In genomic region chr19:45931055-45931454, GRCh38 we compare ENCODE assay signal across 23 cellular contexts. TPM values are rescaled to one million over a fixed set of nuclear protein-coding genes. Genes with fewer than 3 reads are reported as not detected.
"Had no signal": no experiment of that assay in that cellular context is flagged by ENCODE, and none has a peak within 500 bp of the region (broad histone marks: within the 10 kb centered on the region; RNA-seq: fewer than 3 reads in every experiment).

No MANE protein-coding gene starts in this region.

- H3K4me2 ChIP-seq: hepatocyte had no signal

- H3K36me3 Mint-ChIP-seq: activated naive CD4-positive, alpha-beta T cell treated with anti-CD3 and anti-CD28 coated beads, Interleukin-2, amount 50 U/mL, for 24 hours; naive thymus-derived CD8-positive, alpha-beta T cell; WTC11 had no signal

- H3K27ac ChIP-seq: adrenal gland, colonic mucosa, hepatocyte, transverse colon, vagina had no signal

- H3K9me3 Mint-ChIP-seq: activated CD4-positive, alpha-beta memory T cell treated with anti-CD3 and anti-CD28 coated beads, Interleukin-2, amount 10 ng/mL, durations not matched to agents 7 days and 5 days; activated naive CD4-positive, alpha-beta T cell treated with anti-CD3 and anti-CD28 coated beads, Interleukin-2, amount 50 U/mL, for 24 hours; activated T-cell treated with anti-CD3 and anti-CD28 coated beads, Interleukin-2, amount 50 U/mL, for 4 hours; naive thymus-derived CD8-positive, alpha-beta T cell; WTC11 had no signal

- H3K9me3 ChIP-seq: adrenal gland, colonic mucosa, transverse colon, vagina had no signal

- H3K27me3 ChIP-seq: adrenal gland, colonic mucosa, vagina had no signal

- H3K4me3 Mint-ChIP-seq: activated CD4-positive, alpha-beta memory T cell treated with anti-CD3 and anti-CD28 coated beads, Interleukin-2, amount 10 ng/mL, durations not matched to agents 7 days and 5 days; activated naive CD4-positive, alpha-beta T cell treated with anti-CD3 and anti-CD28 coated beads, Interleukin-2, amount 50 U/mL, for 24 hours; activated T-cell treated with anti-CD3 and anti-CD28 coated beads, Interleukin-2, amount 50 U/mL, for 4 hours; naive thymus-derived CD8-positive, alpha-beta T cell; WTC11 had no signal

- H2AFZ ChIP-seq: hepatocyte had no signal

- H3K4me3 ChIP-seq: adrenal gland, colonic mucosa, hepatocyte, transverse colon, vagina had no signal

- H3K36me3 ChIP-seq: adrenal gland, colonic mucosa, transverse colon, vagina had no signal

- H3K4me1 ChIP-seq: colonic mucosa had no signal

- H3K79me2 ChIP-seq: hepatocyte had no signal

- DNase-seq: activated CD4-positive, alpha-beta memory T cell treated with anti-CD3 and anti-CD28 coated beads, Interleukin-2, amount 10 ng/mL, durations not matched to agents 7 days and 5 days; activated CD4-positive, alpha-beta T cell treated with anti-CD3 and anti-CD28 coated beads for 4 hours; activated effector memory CD4-positive, alpha-beta T cell treated with anti-CD3 and anti-CD28 coated beads, Interleukin-2, amount 50 U/mL, for 16 hours; activated T-cell treated with anti-CD3 and anti-CD28 coated beads, Interleukin-2, amount 50 U/mL, for 4 hours; adrenal gland; colonic mucosa; effector CD4-positive, alpha-beta T cell; islet precursor cell; naive thymus-derived CD8-positive, alpha-beta T cell; nucleus accumbens; stimulated activated CD4-positive, alpha-beta T cell treated with anti-CD3 and anti-CD28 coated beads, Interleukin-15, amount 100 ng/mL, for 24 hours; stimulated activated CD4-positive, alpha-beta T cell treated with anti-CD3 and anti-CD28 coated beads, Interleukin-4, amount 100 ng/mL, for 24 hours; stimulated activated naive CD4-positive, alpha-beta T cell; T-helper 2 cell; transverse colon had no signal

- H3K27ac Mint-ChIP-seq: activated CD4-positive, alpha-beta memory T cell treated with anti-CD3 and anti-CD28 coated beads, Interleukin-2, amount 10 ng/mL, durations not matched to agents 7 days and 5 days; activated naive CD4-positive, alpha-beta T cell treated with anti-CD3 and anti-CD28 coated beads, Interleukin-2, amount 50 U/mL, for 24 hours; WTC11 had no signal

RNA-seq across cellular contexts. Expression of gene NANOS2, which starts 16.5 kb away (rescaled TPM):
- total RNA-seq: activated CD4-positive, alpha-beta memory T cell treated with anti-CD3 and anti-CD28 coated beads, Interleukin-2, amount 10 ng/mL, durations not matched to agents 7 days and 5 days; activated T-cell treated with anti-CD3 and anti-CD28 coated beads, Interleukin-2, amount 50 U/mL, for 4 hours; adrenal gland; cardiac septum; colonic mucosa; hepatocyte; left lobe of liver; mononuclear cell; naive thymus-derived CD8-positive, alpha-beta T cell; skeletal muscle tissue; transverse colon; vagina had no signal
- polyA plus RNA-seq: adrenal gland; hepatocyte; naive thymus-derived CD8-positive, alpha-beta T cell had no signal

RNA-seq across cellular contexts. Expression of gene NOVA2, which starts 42.6 kb away (rescaled TPM):
- total RNA-seq: activated T-cell treated with anti-CD3 and anti-CD28 coated beads, Interleukin-2, amount 50 U/mL, for 4 hours; hepatocyte; naive thymus-derived CD8-positive, alpha-beta T cell had no signal
- polyA plus RNA-seq: naive thymus-derived CD8-positive, alpha-beta T cell had no signal
